8 cellular contexts compared by ENCODE assay signal in genomic region chr21:33587792-33588484, GRCh38. TPM values are rescaled to one million over a fixed set of nuclear protein-coding genes. Genes with fewer than 3 reads are reported as not detected.
DNase-seq lines count a peak whose midpoint lies in the region; ATAC-seq and TF ChIP-seq lines count a peak whose summit lies in the region.

No MANE protein-coding gene starts in this region.

- WGBS in mesodermal cell (ENCODE audit: insufficient coverage in 2 of 2), 2 experiments, result 1 to 3% methylated on average over 43 to 49 of the region's 57 CpGs
- WGBS in thyroid gland, 2 donors, result 2 to 4% methylated on average over 14 to 28 of the region's 57 CpGs

- H3K36me3 Mint-ChIP-seq in endothelial cell (ENCODE audit: low read depth, unreplicated experiment), result no peaks in the 10 kb centered on the region

- no peaks in the 10 kb centered on the region for H3K27me3 Mint-ChIP-seq in endothelial cell (ENCODE audit: unreplicated experiment)

- ATAC-seq in GM19438 (IDR thresholded peaks at IDR 0.05; ENCODE audit: low read depth, unreplicated experiment), result peak; percentile 46
- ATAC-seq in HG03565 (IDR thresholded peaks at IDR 0.05; ENCODE audit: unreplicated experiment), result peak; percentile 28

- DNase-seq in NCI-H510A treated with DMSO at 0.1 percent for 48 hours (lab: John Stamatoyannopoulos, UW), result peak; percentile 25
- no peak for DNase-seq in NCI-H510A (lab: John Stamatoyannopoulos, UW)
- peak; percentile 41 for DNase-seq in SW480 (ENCODE audit: low spot score)
- DNase-seq in endothelial cell (ENCODE audit: low spot score), result peak; percentile 31
- peak; percentile 34 to 43 for DNase-seq in thyroid gland

- peak overlapping the region; percentile 89 for H3K4me3 Mint-ChIP-seq in endothelial cell (ENCODE audit: unreplicated experiment)

- H3K9me3 ChIP-seq in mesodermal cell (ENCODE audit: control insufficient read depth, low read length) (no peaks in the 10 kb centered on the region), thyroid gland (no peaks in the 10 kb centered on the region)

- TF ChIP-seq POLR2A in thyroid gland (IDR thresholded peaks at IDR 0.05), result no peak

- H3K4me1 ChIP-seq in mesodermal cell (ENCODE audit: control insufficient read depth, insufficient read depth, low read length, poor library complexity, severe bottlenecking) (peaks cover 6% of the 10 kb centered on the region), thyroid gland (peaks cover 5 to 9% of the 10 kb centered on the region in 2 donors)

- intact Hi-C loops in thyroid gland (cut with DNase I), result no loop called here

- peaks cover 17% of the 10 kb centered on the region for H3K4me1 Mint-ChIP-seq in endothelial cell (ENCODE audit: unreplicated experiment)

- H3K27ac Mint-ChIP-seq in endothelial cell (ENCODE audit: unreplicated experiment), result peak overlapping the region; percentile 30

- H3K36me3 ChIP-seq in mesodermal cell (ENCODE audit: control insufficient read depth, insufficient read depth, low read length) (peaks cover 39% of the 10 kb centered on the region), thyroid gland (no peaks in the 10 kb centered on the region)

- H3K4me3 ChIP-seq in mesodermal cell (ENCODE audit: extremely low read depth, insufficient read depth, low read length, poor library complexity, severe bottlenecking) (peak overlapping the region; percentile 65), thyroid gland (replicated peaks in 1 of 3) (peak overlapping the region; percentile 19 to 93 (median 72))

- TF ChIP-seq CTCF in endothelial cell (IDR thresholded peaks at IDR 0.05; ENCODE audit: unreplicated experiment), result no peak
- TF ChIP-seq CTCF in thyroid gland (IDR thresholded peaks at IDR 0.05), result no peak

- H3K27ac ChIP-seq in mesodermal cell (ENCODE audit: low read depth, low read length, severe bottlenecking) (peak overlapping the region; percentile 97), thyroid gland (peak overlapping the region in 2 of 3 donors; percentile 80 to 83)

- no peaks in the 10 kb centered on the region for H3K9me3 Mint-ChIP-seq in endothelial cell (ENCODE audit: unreplicated experiment)

- no peaks in the 10 kb centered on the region for H3K27me3 ChIP-seq in thyroid gland

RNA-seq across cellular contexts. Expression of gene DONSON, which starts 0.5 kb away (rescaled TPM):
- total RNA-seq in endothelial cell (ENCODE audit: unreplicated experiment), result 18.0 TPM
- 37.0 TPM for polyA plus RNA-seq in mesodermal cell (2013, experiment 1 of 2)
- 37.2 TPM for polyA plus RNA-seq in mesodermal cell (2013, experiment 2 of 2)
- 10 to 100 TPM in 1 of 4 donors, 1 to 10 TPM in 3; 4.2 to 13.3 (median 6.7) TPM for total RNA-seq in thyroid gland

RNA-seq across cellular contexts. Expression of gene SON, which starts 45.1 kb away (rescaled TPM):
- total RNA-seq in endothelial cell (ENCODE audit: unreplicated experiment) (311 TPM), thyroid gland (100 to 1,000 TPM; 283 to 425 (median 334) TPM)
- polyA plus RNA-seq in mesodermal cell (2013, experiment 1 of 2), result 159 TPM
- polyA plus RNA-seq in mesodermal cell (2013, experiment 2 of 2), result 149 TPM

RNA-seq across cellular contexts. Expression of gene GART, which starts 46.0 kb away (rescaled TPM):
- total RNA-seq in endothelial cell (ENCODE audit: unreplicated experiment) (76.1 TPM), thyroid gland (100 to 1,000 TPM in 2 of 4 donors, 10 to 100 TPM in 2; 53.8 to 130 (median 84.5) TPM)
- polyA plus RNA-seq in mesodermal cell (2013, experiment 1 of 2), result 82.2 TPM
- 67.0 TPM for polyA plus RNA-seq in mesodermal cell (2013, experiment 2 of 2)

RNA-seq across cellular contexts. Expression of gene CRYZL1, which starts 53.6 kb away (rescaled TPM):
- total RNA-seq in endothelial cell (ENCODE audit: unreplicated experiment) (32.2 TPM), thyroid gland (10 to 100 TPM; 27.9 to 53.5 (median 33.9) TPM)
- 43.5 TPM for polyA plus RNA-seq in mesodermal cell (2013, experiment 1 of 2)
- 46.4 TPM for polyA plus RNA-seq in mesodermal cell (2013, experiment 2 of 2)

RNA-seq across cellular contexts. Expression of gene ITSN1, which starts 54.4 kb away (rescaled TPM):
- total RNA-seq in endothelial cell (ENCODE audit: unreplicated experiment), result 68.2 TPM
- polyA plus RNA-seq in mesodermal cell (2013, experiment 1 of 2), result 59.9 TPM
- polyA plus RNA-seq in mesodermal cell (2013, experiment 2 of 2), result 56.4 TPM
- total RNA-seq in thyroid gland, result 10 to 100 TPM; 29.6 to 42.2 (median 41.1) TPM
